In genomic region chr5:132812123-132812948, GRCh38 we compare ENCODE assay signal across 1 cellular context.
TF ChIP-seq lines count a peak whose summit lies in the region.

No MANE protein-coding gene starts in this region.

TF ChIP-seq in HCT116, 20 proteins besides CTCF, POLR2A, EP300 and RAD21 (continued from another document):
- TF ChIP-seq REST (IDR thresholded peaks at IDR 0.05; ENCODE audit: low read depth) (no peak), ZFX (IDR thresholded peaks at IDR 0.05) (no peak), SP1 (IDR thresholded peaks at IDR 0.05; ENCODE audit: low read depth) (no peak), ELF1 (IDR thresholded peaks at IDR 0.05; ENCODE audit: borderline replicate concordance, low read depth) (no peak), ATF3 (IDR thresholded peaks at IDR 0.05) (no peak), EZH2phosphoT487 (IDR thresholded peaks at IDR 0.05; ENCODE audit: borderline replicate concordance) (no peak)
